In the genomic region with DNA sequence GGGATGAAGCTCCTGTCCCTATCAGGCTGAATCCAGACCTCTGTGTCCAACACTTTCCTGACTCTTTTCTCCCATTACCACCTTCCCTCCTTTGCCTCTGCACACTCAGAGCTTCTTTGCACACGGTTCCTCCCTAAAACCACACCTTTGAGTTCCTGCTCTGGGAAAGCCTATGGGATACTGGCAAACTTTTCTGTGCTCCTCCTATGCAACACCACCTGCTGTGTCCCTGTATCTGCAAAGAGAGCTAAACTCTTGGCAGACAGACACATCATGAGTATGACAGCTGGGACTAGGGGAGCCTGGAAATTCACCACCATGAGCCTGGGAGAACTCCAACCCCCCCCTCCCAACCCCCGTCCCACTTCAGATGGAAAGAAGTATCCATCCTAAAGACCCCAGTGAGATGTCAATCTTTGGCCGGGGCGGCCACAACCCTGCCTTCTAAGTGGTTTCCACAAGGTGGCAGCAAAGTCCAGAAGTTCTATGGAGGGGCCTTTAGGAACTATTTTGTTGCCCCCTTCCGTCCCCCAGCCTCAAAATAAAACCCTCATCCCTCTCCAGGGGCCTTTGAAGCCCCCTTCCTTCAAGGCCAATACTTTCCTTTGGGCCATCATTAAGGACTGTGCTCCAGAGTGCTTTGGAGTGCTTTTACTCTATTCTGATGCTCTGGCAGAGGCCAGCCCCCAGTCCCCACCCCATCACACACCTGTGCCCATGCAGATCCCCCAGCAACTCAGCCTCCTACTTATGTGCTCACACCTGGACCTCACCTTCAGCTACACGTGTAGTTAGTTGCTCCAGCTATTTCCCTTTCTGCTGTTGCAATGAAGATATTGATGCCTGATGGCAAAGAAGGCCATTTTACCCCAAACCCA, we compare ENCODE assay signal across 8 cellular contexts. TPM values are rescaled to one million over a fixed set of nuclear protein-coding genes. Genes with fewer than 3 reads are reported as not detected.
DNase-seq lines count a peak whose midpoint lies in the region; ATAC-seq and TF ChIP-seq lines count a peak whose summit lies in the region.

No MANE protein-coding gene starts in this region.

- no TSS peak for BruUV-seq in OCI-LY7 (replicated peaks; lab: Mats Ljungman, UMichigan)

- H3K4me3 ChIP-seq in OCI-LY7 (ENCODE audit: low read depth, low read length, poor library complexity, severe bottlenecking) = no peak overlapping the region
- H3K4me3 ChIP-seq in ascending aorta = no peak overlapping the region

- ATAC-seq in GM21786 (IDR thresholded peaks at IDR 0.05; ENCODE audit: unreplicated experiment) (no peak), HG03196 (IDR thresholded peaks at IDR 0.05; ENCODE audit: unreplicated experiment) (no peak)

- H3K4me1 ChIP-seq in OCI-LY7 (ENCODE audit: insufficient read depth, low read length, poor library complexity, severe bottlenecking) (no peaks in the 10 kb centered on the region), ascending aorta (no peaks in the 10 kb centered on the region)

- CTCF ChIA-PET in OCI-LY7 (lab: Charles Lee; ENCODE audit: unreplicated experiment) = interaction anchor here (0.5 to 1.4 kb wide), 3 partner anchors 93 to 267 kb away, joined by 3 to 6 read pairs (median 4); no protein-coding TSS in a partner anchor

- POLR2A ChIA-PET in OCI-LY7 (lab: Charles Lee) = no interaction called here

- peak; percentile 38 for DNase-seq in NCI-H2171 treated with DMSO at 0.1 percent for 48 hours (lab: John Stamatoyannopoulos, UW)
- no peak for DNase-seq in NCI-H2171 (lab: John Stamatoyannopoulos, UW)
- DNase-seq in OCI-LY7 (ENCODE audit: low spot score) = peak; percentile 36
- no peak for DNase-seq in ascending aorta (ENCODE audit: low spot score in 2 of 2)
- DNase-seq in inferior parietal cortex (ENCODE audit: extremely low spot score) = peak; percentile 44
- peak in 2 of 3 experiments; percentile 13 to 16 for DNase-seq in stimulated activated CD4-positive, alpha-beta T cell treated with anti-CD3 and anti-CD28 coated beads, TNF-alpha, amount 100 ng/mL, for 24 hours (ENCODE audit: low read depth in 3 of 3)

- H3K36me3 ChIP-seq in OCI-LY7 (ENCODE audit: insufficient read depth, low read length) = no peaks in the 10 kb centered on the region
- H3K36me3 ChIP-seq in ascending aorta = no peaks in the 10 kb centered on the region

- H3K27me3 ChIP-seq in ascending aorta = no peaks in the 10 kb centered on the region

- TF ChIP-seq CTCF in OCI-LY7 (conservative IDR thresholded peaks at IDR 0.05; ENCODE audit: low read length) = peak; percentile 87
- TF ChIP-seq CTCF in ascending aorta (IDR thresholded peaks at IDR 0.05) = peak; percentile 64 to 83 (median 70)

- H3K79me2 ChIP-seq in OCI-LY7 (ENCODE audit: insufficient read depth, low read depth, low read length) = no peaks in the 10 kb centered on the region

- no peaks in the 10 kb centered on the region for H4K20me1 ChIP-seq in OCI-LY7 (ENCODE audit: insufficient read depth, low read length)

- intact Hi-C loops in OCI-LY7 (cut with micrococcal nuclease; ENCODE audit: unreplicated experiment) = loop anchor here (1.0 to 2.0 kb wide), 4 partner anchors 98 to 689 kb away; no protein-coding TSS in a partner anchor
- intact Hi-C loops in ascending aorta (cut with DNase I) = loop anchor here (1.0 kb wide), 1 partner anchor 267 kb away; no protein-coding TSS in a partner anchor

- H3K9me2 ChIP-seq in OCI-LY7 (ENCODE audit: insufficient read depth, low read length) = no peaks in the 10 kb centered on the region

- no peak overlapping the region for H3K27ac ChIP-seq in OCI-LY7 (ENCODE audit: low read depth, low read length, poor library complexity, severe bottlenecking)
- no peak overlapping the region for H3K27ac ChIP-seq in ascending aorta

- H3K4me2 ChIP-seq in OCI-LY7 (ENCODE audit: low read length) = no peak overlapping the region

- H2AFZ ChIP-seq in OCI-LY7 (ENCODE audit: low read length) = no peak overlapping the region

- no peaks in the 10 kb centered on the region for H3K9me3 ChIP-seq in OCI-LY7 (ENCODE audit: low read length)
- no peaks in the 10 kb centered on the region for H3K9me3 ChIP-seq in ascending aorta

RNA-seq across cellular contexts. Expression of a gene that starts 19.4 kb away (rescaled TPM):
- total RNA-seq in OCI-LY7 (2014; rRNA removed; shearing (Covaris generic)) = not detected in 2 replicates
- total RNA-seq in OCI-LY7 (2022) (not detected in 2 replicates), ascending aorta (not detected)

Comparison
In these comparisons a context has a peak if more than half of its experiments do, and no peak if none do; other contexts are left out.
1. DNase-seq: peak in NCI-H2171 treated with DMSO at 0.1 percent for 48 hours (single experiment), OCI-LY7 (single experiment), inferior parietal cortex (single experiment) and stimulated activated CD4-positive, alpha-beta T cell treated with anti-CD3 and anti-CD28 coated beads, TNF-alpha, amount 100 ng/mL, for 24 hours (2 of 3); none in NCI-H2171 (single experiment) and ascending aorta (0 of 2).